In the genomic region with DNA sequence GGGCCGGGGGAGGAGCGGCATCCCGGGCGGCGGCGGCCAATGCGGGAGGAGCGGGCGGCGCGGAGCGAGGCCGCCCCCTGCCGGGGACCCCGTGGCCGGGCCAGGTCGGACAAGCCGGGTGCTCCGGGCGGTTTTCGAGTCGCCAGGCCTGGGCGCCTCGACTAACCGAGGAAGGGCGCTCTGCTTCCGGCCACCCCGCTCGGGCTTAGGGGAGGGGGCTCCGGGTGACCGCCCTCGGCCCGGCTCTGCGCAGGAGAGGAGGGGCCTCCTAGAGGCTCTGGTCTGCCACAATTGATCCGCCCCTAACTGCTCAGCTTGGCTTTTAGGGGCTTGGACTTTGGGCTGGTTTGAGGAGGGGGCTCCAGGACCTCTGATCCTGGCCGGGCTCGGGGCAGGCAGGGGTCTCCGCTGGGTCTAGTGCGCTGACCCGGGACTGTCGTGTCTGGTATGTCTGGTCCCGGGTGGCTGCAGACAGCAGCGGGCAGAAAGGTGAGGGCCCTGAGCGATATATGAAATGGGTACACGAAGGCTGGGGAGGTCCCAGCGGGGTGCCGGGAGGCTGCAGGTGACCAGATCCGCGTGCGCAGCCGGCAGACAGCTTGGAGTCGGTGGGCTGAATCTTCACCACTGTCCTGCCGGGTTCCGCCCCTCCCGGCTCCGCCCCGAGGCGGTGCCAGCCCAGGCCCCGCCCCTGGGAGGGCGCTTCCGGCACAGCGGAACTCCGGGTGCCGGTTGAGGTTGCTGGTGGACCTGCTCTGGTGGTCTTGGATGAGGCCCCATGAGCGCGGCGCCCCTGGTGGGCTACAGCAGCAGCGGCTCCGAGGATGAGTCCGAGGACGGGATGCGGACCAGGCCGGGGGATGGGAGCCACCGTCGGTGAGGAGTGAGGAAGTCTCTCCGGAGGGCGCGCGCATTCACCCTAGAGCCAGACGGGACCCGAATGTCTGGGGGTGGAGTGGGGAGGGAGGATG, we compare ENCODE assay signal across 1 cellular context.
TF ChIP-seq lines count a peak whose summit lies in the region.

A gene with protein sequence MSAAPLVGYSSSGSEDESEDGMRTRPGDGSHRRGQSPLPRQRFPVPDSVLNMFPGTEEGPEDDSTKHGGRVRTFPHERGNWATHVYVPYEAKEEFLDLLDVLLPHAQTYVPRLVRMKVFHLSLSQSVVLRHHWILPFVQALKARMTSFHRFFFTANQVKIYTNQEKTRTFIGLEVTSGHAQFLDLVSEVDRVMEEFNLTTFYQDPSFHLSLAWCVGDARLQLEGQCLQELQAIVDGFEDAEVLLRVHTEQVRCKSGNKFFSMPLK (plus strand): TSS at position 702 of the 971 bp plus-strand sequence. CDS start 77 bp downstream, at position 779.

TF ChIP-seq in HepG2, 621 proteins besides CTCF, POLR2A, EP300 and RAD21 (continued from another document and continues in another):
- TF ChIP-seq, protein P1, sequence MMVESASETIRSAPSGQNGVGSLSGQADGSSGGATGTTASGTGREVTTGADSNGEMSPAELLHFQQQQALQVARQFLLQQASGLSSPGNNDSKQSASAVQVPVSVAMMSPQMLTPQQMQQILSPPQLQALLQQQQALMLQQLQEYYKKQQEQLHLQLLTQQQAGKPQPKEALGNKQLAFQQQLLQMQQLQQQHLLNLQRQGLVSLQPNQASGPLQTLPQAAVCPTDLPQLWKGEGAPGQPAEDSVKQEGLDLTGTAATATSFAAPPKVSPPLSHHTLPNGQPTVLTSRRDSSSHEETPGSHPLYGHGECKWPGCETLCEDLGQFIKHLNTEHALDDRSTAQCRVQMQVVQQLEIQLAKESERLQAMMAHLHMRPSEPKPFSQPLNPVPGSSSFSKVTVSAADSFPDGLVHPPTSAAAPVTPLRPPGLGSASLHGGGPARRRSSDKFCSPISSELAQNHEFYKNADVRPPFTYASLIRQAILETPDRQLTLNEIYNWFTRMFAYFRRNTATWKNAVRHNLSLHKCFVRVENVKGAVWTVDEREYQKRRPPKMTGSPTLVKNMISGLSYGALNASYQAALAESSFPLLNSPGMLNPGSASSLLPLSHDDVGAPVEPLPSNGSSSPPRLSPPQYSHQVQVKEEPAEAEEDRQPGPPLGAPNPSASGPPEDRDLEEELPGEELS (CRISPR knock-in tag; IDR thresholded peaks at IDR 0.05) = peak; percentile 4; the same call in 1 of the 2 replicates
- TF ChIP-seq, protein P2, sequence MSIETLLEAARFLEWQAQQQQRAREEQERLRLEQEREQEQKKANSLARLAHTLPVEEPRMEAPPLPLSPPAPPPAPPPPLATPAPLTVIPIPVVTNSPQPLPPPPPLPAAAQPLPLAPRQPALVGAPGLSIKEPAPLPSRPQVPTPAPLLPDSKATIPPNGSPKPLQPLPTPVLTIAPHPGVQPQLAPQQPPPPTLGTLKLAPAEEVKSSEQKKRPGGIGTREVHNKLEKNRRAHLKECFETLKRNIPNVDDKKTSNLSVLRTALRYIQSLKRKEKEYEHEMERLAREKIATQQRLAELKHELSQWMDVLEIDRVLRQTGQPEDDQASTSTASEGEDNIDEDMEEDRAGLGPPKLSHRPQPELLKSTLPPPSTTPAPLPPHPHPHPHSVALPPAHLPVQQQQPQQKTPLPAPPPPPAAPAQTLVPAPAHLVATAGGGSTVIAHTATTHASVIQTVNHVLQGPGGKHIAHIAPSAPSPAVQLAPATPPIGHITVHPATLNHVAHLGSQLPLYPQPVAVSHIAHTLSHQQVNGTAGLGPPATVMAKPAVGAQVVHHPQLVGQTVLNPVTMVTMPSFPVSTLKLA (IDR thresholded peaks at IDR 0.05) = no peak
- TF ChIP-seq FLYWCH1 (CRISPR knock-in tag; IDR thresholded peaks at IDR 0.05) (no peak), POLR2AphosphoS5 (IDR thresholded peaks at IDR 0.05; ENCODE audit: low read depth, low read length) (peak; percentile 89), KLF15 (CRISPR knock-in tag; IDR thresholded peaks at IDR 0.05; ENCODE audit: borderline replicate concordance) (no peak), ZNF75D (CRISPR knock-in tag; IDR thresholded peaks at IDR 0.05; ENCODE audit: borderline replicate concordance) (no peak), ZNF121 (CRISPR knock-in tag; IDR thresholded peaks at IDR 0.05) (peak; percentile 74; the same call in 1 of the 2 replicates), BCL6 (CRISPR knock-in tag; IDR thresholded peaks at IDR 0.05) (no peak), SNAI1 (CRISPR knock-in tag; IDR thresholded peaks at IDR 0.05; ENCODE audit: borderline replicate concordance) (no peak), ZNF589 (CRISPR knock-in tag; conservative IDR thresholded peaks at IDR 0.05) (no peak), MTF1 (CRISPR knock-in tag; IDR thresholded peaks at IDR 0.05) (0 out of 2 replicates have a peak, but pooled peaks have one; percentile 13), ZNF138 (CRISPR knock-in tag; IDR thresholded peaks at IDR 0.05; ENCODE audit: low read depth) (peak; percentile 63; the same call in 1 of the 2 replicates)
- TF ChIP-seq, protein P3, sequence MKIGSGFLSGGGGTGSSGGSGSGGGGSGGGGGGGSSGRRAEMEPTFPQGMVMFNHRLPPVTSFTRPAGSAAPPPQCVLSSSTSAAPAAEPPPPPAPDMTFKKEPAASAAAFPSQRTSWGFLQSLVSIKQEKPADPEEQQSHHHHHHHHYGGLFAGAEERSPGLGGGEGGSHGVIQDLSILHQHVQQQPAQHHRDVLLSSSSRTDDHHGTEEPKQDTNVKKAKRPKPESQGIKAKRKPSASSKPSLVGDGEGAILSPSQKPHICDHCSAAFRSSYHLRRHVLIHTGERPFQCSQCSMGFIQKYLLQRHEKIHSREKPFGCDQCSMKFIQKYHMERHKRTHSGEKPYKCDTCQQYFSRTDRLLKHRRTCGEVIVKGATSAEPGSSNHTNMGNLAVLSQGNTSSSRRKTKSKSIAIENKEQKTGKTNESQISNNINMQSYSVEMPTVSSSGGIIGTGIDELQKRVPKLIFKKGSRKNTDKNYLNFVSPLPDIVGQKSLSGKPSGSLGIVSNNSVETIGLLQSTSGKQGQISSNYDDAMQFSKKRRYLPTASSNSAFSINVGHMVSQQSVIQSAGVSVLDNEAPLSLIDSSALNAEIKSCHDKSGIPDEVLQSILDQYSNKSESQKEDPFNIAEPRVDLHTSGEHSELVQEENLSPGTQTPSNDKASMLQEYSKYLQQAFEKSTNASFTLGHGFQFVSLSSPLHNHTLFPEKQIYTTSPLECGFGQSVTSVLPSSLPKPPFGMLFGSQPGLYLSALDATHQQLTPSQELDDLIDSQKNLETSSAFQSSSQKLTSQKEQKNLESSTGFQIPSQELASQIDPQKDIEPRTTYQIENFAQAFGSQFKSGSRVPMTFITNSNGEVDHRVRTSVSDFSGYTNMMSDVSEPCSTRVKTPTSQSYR (CRISPR knock-in tag; IDR thresholded peaks at IDR 0.05; ENCODE audit: borderline replicate concordance) = no peak; the same call in 1 of the 2 replicates
- TF ChIP-seq, protein P4, sequence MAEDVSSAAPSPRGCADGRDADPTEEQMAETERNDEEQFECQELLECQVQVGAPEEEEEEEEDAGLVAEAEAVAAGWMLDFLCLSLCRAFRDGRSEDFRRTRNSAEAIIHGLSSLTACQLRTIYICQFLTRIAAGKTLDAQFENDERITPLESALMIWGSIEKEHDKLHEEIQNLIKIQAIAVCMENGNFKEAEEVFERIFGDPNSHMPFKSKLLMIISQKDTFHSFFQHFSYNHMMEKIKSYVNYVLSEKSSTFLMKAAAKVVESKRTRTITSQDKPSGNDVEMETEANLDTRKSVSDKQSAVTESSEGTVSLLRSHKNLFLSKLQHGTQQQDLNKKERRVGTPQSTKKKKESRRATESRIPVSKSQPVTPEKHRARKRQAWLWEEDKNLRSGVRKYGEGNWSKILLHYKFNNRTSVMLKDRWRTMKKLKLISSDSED (CRISPR knock-in tag; IDR thresholded peaks at IDR 0.05) = no peak
- TF ChIP-seq, protein P5, sequence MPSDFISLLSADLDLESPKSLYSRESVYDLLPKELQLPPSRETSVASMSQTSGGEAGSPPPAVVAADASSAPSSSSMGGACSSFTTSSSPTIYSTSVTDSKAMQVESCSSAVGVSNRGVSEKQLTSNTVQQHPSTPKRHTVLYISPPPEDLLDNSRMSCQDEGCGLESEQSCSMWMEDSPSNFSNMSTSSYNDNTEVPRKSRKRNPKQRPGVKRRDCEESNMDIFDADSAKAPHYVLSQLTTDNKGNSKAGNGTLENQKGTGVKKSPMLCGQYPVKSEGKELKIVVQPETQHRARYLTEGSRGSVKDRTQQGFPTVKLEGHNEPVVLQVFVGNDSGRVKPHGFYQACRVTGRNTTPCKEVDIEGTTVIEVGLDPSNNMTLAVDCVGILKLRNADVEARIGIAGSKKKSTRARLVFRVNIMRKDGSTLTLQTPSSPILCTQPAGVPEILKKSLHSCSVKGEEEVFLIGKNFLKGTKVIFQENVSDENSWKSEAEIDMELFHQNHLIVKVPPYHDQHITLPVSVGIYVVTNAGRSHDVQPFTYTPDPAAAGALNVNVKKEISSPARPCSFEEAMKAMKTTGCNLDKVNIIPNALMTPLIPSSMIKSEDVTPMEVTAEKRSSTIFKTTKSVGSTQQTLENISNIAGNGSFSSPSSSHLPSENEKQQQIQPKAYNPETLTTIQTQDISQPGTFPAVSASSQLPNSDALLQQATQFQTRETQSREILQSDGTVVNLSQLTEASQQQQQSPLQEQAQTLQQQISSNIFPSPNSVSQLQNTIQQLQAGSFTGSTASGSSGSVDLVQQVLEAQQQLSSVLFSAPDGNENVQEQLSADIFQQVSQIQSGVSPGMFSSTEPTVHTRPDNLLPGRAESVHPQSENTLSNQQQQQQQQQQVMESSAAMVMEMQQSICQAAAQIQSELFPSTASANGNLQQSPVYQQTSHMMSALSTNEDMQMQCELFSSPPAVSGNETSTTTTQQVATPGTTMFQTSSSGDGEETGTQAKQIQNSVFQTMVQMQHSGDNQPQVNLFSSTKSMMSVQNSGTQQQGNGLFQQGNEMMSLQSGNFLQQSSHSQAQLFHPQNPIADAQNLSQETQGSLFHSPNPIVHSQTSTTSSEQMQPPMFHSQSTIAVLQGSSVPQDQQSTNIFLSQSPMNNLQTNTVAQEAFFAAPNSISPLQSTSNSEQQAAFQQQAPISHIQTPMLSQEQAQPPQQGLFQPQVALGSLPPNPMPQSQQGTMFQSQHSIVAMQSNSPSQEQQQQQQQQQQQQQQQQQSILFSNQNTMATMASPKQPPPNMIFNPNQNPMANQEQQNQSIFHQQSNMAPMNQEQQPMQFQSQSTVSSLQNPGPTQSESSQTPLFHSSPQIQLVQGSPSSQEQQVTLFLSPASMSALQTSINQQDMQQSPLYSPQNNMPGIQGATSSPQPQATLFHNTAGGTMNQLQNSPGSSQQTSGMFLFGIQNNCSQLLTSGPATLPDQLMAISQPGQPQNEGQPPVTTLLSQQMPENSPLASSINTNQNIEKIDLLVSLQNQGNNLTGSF (CRISPR knock-in tag; IDR thresholded peaks at IDR 0.05) = no peak
- TF ChIP-seq, protein P6, sequence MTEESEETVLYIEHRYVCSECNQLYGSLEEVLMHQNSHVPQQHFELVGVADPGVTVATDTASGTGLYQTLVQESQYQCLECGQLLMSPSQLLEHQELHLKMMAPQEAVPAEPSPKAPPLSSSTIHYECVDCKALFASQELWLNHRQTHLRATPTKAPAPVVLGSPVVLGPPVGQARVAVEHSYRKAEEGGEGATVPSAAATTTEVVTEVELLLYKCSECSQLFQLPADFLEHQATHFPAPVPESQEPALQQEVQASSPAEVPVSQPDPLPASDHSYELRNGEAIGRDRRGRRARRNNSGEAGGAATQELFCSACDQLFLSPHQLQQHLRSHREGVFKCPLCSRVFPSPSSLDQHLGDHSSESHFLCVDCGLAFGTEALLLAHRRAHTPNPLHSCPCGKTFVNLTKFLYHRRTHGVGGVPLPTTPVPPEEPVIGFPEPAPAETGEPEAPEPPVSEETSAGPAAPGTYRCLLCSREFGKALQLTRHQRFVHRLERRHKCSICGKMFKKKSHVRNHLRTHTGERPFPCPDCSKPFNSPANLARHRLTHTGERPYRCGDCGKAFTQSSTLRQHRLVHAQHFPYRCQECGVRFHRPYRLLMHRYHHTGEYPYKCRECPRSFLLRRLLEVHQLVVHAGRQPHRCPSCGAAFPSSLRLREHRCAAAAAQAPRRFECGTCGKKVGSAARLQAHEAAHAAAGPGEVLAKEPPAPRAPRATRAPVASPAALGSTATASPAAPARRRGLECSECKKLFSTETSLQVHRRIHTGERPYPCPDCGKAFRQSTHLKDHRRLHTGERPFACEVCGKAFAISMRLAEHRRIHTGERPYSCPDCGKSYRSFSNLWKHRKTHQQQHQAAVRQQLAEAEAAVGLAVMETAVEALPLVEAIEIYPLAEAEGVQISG (CRISPR knock-in tag; IDR thresholded peaks at IDR 0.05) = 0 out of 2 replicates have a peak, but pooled peaks have one; percentile 52
- TF ChIP-seq, protein P7, sequence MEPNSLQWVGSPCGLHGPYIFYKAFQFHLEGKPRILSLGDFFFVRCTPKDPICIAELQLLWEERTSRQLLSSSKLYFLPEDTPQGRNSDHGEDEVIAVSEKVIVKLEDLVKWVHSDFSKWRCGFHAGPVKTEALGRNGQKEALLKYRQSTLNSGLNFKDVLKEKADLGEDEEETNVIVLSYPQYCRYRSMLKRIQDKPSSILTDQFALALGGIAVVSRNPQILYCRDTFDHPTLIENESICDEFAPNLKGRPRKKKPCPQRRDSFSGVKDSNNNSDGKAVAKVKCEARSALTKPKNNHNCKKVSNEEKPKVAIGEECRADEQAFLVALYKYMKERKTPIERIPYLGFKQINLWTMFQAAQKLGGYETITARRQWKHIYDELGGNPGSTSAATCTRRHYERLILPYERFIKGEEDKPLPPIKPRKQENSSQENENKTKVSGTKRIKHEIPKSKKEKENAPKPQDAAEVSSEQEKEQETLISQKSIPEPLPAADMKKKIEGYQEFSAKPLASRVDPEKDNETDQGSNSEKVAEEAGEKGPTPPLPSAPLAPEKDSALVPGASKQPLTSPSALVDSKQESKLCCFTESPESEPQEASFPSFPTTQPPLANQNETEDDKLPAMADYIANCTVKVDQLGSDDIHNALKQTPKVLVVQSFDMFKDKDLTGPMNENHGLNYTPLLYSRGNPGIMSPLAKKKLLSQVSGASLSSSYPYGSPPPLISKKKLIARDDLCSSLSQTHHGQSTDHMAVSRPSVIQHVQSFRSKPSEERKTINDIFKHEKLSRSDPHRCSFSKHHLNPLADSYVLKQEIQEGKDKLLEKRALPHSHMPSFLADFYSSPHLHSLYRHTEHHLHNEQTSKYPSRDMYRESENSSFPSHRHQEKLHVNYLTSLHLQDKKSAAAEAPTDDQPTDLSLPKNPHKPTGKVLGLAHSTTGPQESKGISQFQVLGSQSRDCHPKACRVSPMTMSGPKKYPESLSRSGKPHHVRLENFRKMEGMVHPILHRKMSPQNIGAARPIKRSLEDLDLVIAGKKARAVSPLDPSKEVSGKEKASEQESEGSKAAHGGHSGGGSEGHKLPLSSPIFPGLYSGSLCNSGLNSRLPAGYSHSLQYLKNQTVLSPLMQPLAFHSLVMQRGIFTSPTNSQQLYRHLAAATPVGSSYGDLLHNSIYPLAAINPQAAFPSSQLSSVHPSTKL (CRISPR knock-in tag; IDR thresholded peaks at IDR 0.05) = no peak; the same call in 1 of the 2 replicates
- TF ChIP-seq, protein P8, sequence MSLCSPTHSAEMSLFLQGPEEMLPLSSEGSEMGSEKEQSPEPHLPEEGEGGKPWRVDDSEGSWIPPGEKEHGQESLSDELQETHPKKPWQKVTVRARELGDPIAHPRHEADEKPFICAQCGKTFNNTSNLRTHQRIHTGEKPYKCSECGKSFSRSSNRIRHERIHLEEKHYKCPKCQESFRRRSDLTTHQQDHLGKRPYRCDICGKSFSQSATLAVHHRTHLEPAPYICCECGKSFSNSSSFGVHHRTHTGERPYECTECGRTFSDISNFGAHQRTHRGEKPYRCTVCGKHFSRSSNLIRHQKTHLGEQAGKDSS (CRISPR knock-in tag; IDR thresholded peaks at IDR 0.05; ENCODE audit: borderline replicate concordance, low read depth) = peak; percentile 48; the same call in 1 of the 2 replicates
- TF ChIP-seq, protein P9, sequence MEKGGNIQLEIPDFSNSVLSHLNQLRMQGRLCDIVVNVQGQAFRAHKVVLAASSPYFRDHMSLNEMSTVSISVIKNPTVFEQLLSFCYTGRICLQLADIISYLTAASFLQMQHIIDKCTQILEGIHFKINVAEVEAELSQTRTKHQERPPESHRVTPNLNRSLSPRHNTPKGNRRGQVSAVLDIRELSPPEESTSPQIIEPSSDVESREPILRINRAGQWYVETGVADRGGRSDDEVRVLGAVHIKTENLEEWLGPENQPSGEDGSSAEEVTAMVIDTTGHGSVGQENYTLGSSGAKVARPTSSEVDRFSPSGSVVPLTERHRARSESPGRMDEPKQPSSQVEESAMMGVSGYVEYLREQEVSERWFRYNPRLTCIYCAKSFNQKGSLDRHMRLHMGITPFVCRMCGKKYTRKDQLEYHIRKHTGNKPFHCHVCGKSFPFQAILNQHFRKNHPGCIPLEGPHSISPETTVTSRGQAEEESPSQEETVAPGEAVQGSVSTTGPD (CRISPR knock-in tag; IDR thresholded peaks at IDR 0.05) = no peak
